ENCODE assay signal across 23 cellular contexts in the genomic region with DNA sequence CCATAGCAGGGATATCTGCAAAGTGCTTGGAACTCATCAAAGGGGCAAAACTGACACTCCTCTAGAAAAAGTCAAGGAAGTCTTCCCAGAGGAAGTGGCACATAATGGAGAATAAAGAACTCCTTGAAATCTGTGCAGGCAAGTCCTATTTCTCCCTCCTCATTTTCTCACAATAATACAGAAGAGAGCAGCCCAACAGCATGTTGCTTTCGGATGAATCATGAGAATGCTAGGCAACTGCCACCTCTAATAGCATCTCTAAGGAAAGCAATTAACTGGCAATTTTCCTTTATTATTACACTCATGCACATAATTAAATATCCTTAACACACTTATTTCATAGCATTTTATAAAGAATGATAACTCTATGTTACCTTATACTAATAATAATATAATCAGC.
"Had no signal": no experiment of that assay in that cellular context is flagged by ENCODE, and none has a peak within 500 bp of the region (broad histone marks: within the 10 kb centered on the region; RNA-seq: fewer than 3 reads in every experiment).

No MANE protein-coding gene starts in this region.

- H3K4me2 ChIP-seq: smooth muscle cell had no signal

- H3K36me3 ChIP-seq: cardiac muscle cell, lower lobe of right lung, vagina had no signal

- H3K4me1 ChIP-seq: testis, vagina had no signal

- ATAC-seq: left lobe of liver; lower lobe of right lung; naive thymus-derived CD4-positive, alpha-beta T cell; sciatic nerve had no signal

- H3K36me3 Mint-ChIP-seq: activated naive CD8-positive, alpha-beta T cell had no signal

- H3K27me3 Mint-ChIP-seq: activated naive CD8-positive, alpha-beta T cell; activated T-cell treated with anti-CD3 and anti-CD28 coated beads, Interleukin-2, amount 50 U/mL, for 24 hours; naive thymus-derived CD4-positive, alpha-beta T cell had no signal

- H3K4me3 ChIP-seq: cardiac muscle cell, lower lobe of right lung, smooth muscle cell, testis, vagina had no signal

- H3K27ac ChIP-seq: cardiac muscle cell, lower lobe of right lung, testis, vagina had no signal

- H3K27me3 ChIP-seq: cardiac muscle cell, testis, vagina had no signal

- H3K27ac Mint-ChIP-seq: activated naive CD8-positive, alpha-beta T cell; activated T-cell treated with anti-CD3 and anti-CD28 coated beads, Interleukin-2, amount 50 U/mL, for 24 hours; activated T-helper 2 cell treated with anti-CD3 and anti-CD28 coated beads, Interferon-gamma antibody, Interleukin-2, Interleukin-4, amounts not matched to agents 10 μg/mL and 5 μg/mL and 100 μg/mL, durations not matched to agents 14 hours and 24 hours and 36 hours; naive thymus-derived CD4-positive, alpha-beta T cell had no signal

- H3K9me3 Mint-ChIP-seq: neural crest cell had no signal

- FAIRE-seq: astrocyte, endometrium had no signal

- DNase-seq: activated CD4-positive, alpha-beta T cell treated with anti-CD3 and anti-CD28 coated beads, Interleukin-2, amount 50 U/mL, for 4 hours; activated CD8-positive, alpha-beta memory T cell treated with anti-CD3 and anti-CD28 coated beads for 24 hours; activated CD8-positive, alpha-beta memory T cell treated with anti-CD3 and anti-CD28 coated beads, Interleukin-2, amount 50 U/mL, for 4 hours; activated naive CD4-positive, alpha-beta T cell; activated T-cell treated with anti-CD3 and anti-CD28 coated beads, Interleukin-2, amount 50 U/mL, for 24 hours; cortex of kidney; lower lobe of right lung; naive thymus-derived CD4-positive, alpha-beta T cell; posterior cingulate gyrus; stimulated activated CD4-positive, alpha-beta T cell treated with anti-CD3 and anti-CD28 coated beads, Interleukin-15, amount 100 ng/mL, for 24 hours; stimulated activated naive CD4-positive, alpha-beta T cell; testis; trophoblast cell had no signal

- H3K9me3 ChIP-seq: lower lobe of right lung, testis, vagina had no signal

- H3K4me3 Mint-ChIP-seq: activated naive CD8-positive, alpha-beta T cell; activated T-cell treated with anti-CD3 and anti-CD28 coated beads, Interleukin-2, amount 50 U/mL, for 24 hours; naive thymus-derived CD4-positive, alpha-beta T cell; neural crest cell had no signal
